Comparison of ENCODE assay signal across 18 cellular contexts in the genomic region with DNA sequence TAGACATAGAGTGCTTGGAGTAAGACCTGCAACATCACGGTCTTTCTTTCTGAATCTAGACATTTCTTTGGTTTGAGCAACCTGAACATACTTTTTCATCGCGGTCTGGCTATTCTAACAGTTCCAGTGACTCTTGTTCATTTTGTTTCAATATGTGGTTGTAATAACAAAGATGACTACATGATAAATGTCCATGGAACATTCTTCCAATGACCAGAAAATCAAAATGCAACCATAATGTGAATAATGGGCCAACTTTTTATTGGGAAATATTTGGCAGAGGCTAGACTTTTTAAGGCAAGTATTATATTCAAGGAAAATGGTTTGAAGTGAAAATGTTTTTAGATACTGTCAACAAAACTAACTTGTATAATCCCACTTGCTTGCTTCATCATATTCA.
A peak's percentile ranks its signal among the peaks of the same experiment; 100 is the strongest.
DNase-seq lines count a peak whose midpoint lies in the region; ATAC-seq and TF ChIP-seq lines count a peak whose summit lies in the region.
"Had no signal": no experiment of that assay in that cellular context is flagged by ENCODE, and none has a peak within 500 bp of the region (broad histone marks: within the 10 kb centered on the region; RNA-seq: fewer than 3 reads in every experiment).

No MANE protein-coding gene starts in this region.

- no peak for TF ChIP-seq CTCF in astrocyte of the cerebellum (IDR thresholded peaks at IDR 0.05; ENCODE audit: low read depth, low read length, missing control alignments)
- no peak for TF ChIP-seq CTCF in fibroblast of mammary gland (conservative IDR thresholded peaks at IDR 0.05; ENCODE audit: control insufficient read depth, insufficient read depth, low read depth, low read length)

- H3K27me3 Mint-ChIP-seq in activated naive CD4-positive, alpha-beta T cell treated with anti-CD3 and anti-CD28 coated beads for 36 hours (ENCODE audit: low read depth): no peaks in the 10 kb centered on the region
- H3K27me3 Mint-ChIP-seq: CD4-positive, alpha-beta memory T cell had no signal

- no peak overlapping the region for H3K4me3 ChIP-seq in astrocyte of the cerebellum (ENCODE audit: low read depth, low read length)
- H3K4me3 ChIP-seq in fibroblast of mammary gland (ENCODE audit: control insufficient read depth, low read depth, low read length): no peak overlapping the region
- H3K4me3 ChIP-seq: BLaER1, GM12878, GM23248, HAP-1, K562 had no signal

- in situ Hi-C loops in astrocyte of the cerebellum (cut with HindIII; ENCODE audit: low sequenced_read_pairs): loop anchor here (5.0 kb wide), 1 partner anchor 92 kb away; no protein-coding TSS in a partner anchor

- CTCF ChIA-PET in activated naive CD4-positive, alpha-beta T cell treated with anti-CD3 and anti-CD28 coated beads for 36 hours (lab: Charles Lee): no interaction called here

- intact Hi-C loops in activated naive CD4-positive, alpha-beta T cell treated with anti-CD3 and anti-CD28 coated beads for 36 hours (cut with micrococcal nuclease): no loop called here

- DNase-seq in GM03348 (ENCODE audit: low spot score) (peak; percentile 24), astrocyte of the cerebellum (ENCODE audit: low read depth) (peak; percentile 24), fibroblast of mammary gland (ENCODE audit: low read depth) (peak; percentile 55), stromal cell of bone marrow (ENCODE audit: low read depth) (peak; percentile 50), NCI-H2081 treated with DMSO at 0.1 percent for 48 hours (lab: John Stamatoyannopoulos, UW) (no peak)
- no peak for DNase-seq in activated naive CD4-positive, alpha-beta T cell treated with anti-CD3 and anti-CD28 coated beads for 36 hours
- DNase-seq: CD4-positive, alpha-beta memory T cell; DMS153; DMS79; GDM1; GM23248; IMR-90 had no signal

- no peaks in the 10 kb centered on the region for H3K4me1 Mint-ChIP-seq in activated naive CD4-positive, alpha-beta T cell treated with anti-CD3 and anti-CD28 coated beads for 36 hours (ENCODE audit: low read depth)
- H3K4me1 Mint-ChIP-seq: CD14-positive monocyte; CD4-positive, alpha-beta memory T cell had no signal

- no peaks in the 10 kb centered on the region for H3K9me3 Mint-ChIP-seq in activated naive CD4-positive, alpha-beta T cell treated with anti-CD3 and anti-CD28 coated beads for 36 hours

- H3K4me3 Mint-ChIP-seq in activated naive CD4-positive, alpha-beta T cell treated with anti-CD3 and anti-CD28 coated beads for 36 hours: no peak overlapping the region
- H3K4me3 Mint-ChIP-seq: CD14-positive monocyte; CD4-positive, alpha-beta memory T cell had no signal

- ATAC-seq in GM21737 (IDR thresholded peaks at IDR 0.05; ENCODE audit: unreplicated experiment): no peak
- ATAC-seq: K562 had no signal

- no peaks in the 10 kb centered on the region for H3K36me3 Mint-ChIP-seq in activated naive CD4-positive, alpha-beta T cell treated with anti-CD3 and anti-CD28 coated beads for 36 hours (ENCODE audit: low read depth)
- H3K36me3 Mint-ChIP-seq: CD14-positive monocyte; CD4-positive, alpha-beta memory T cell had no signal

- no peak overlapping the region for H3K27ac Mint-ChIP-seq in activated naive CD4-positive, alpha-beta T cell treated with anti-CD3 and anti-CD28 coated beads for 36 hours
- H3K27ac Mint-ChIP-seq: CD14-positive monocyte; CD4-positive, alpha-beta memory T cell had no signal

Comparison
In these comparisons a context has a peak if more than half of its experiments do, and no peak if none do; other contexts are left out.
1. DNase-seq: peak in GM03348 (single experiment), astrocyte of the cerebellum (single experiment), fibroblast of mammary gland (single experiment) and stromal cell of bone marrow (single experiment); none in NCI-H2081 treated with DMSO at 0.1 percent for 48 hours (single experiment) and activated naive CD4-positive, alpha-beta T cell treated with anti-CD3 and anti-CD28 coated beads for 36 hours (single experiment).